17 cellular contexts compared by ENCODE assay signal in genomic region chr1:86845514-86845913, GRCh38.
"Had no signal": no experiment of that assay in that cellular context is flagged by ENCODE, and none has a peak within 500 bp of the region (broad histone marks: within the 10 kb centered on the region; RNA-seq: fewer than 3 reads in every experiment).

No MANE protein-coding gene starts in this region.

- H3K4me3 ChIP-seq: dorsolateral prefrontal cortex, gastrocnemius medialis, heart right ventricle, mucosa of descending colon, suprapubic skin, thyroid gland, upper lobe of left lung, uterus had no signal

- H3K4me1 ChIP-seq: gastrocnemius medialis, suprapubic skin, thyroid gland, upper lobe of left lung, uterus had no signal

- DNase-seq: cortex of kidney; dorsolateral prefrontal cortex; effector CD8-positive, alpha-beta T cell; gastrocnemius medialis; heart right ventricle; hypothalamus; mucosa of descending colon; naive thymus-derived CD8-positive, alpha-beta T cell; right cardiac atrium; stimulated activated CD4-positive, alpha-beta T cell treated with anti-CD3 and anti-CD28 coated beads, Interleukin-4, amount 100 ng/mL, for 1 hour; stimulated activated CD8-positive, alpha-beta memory T cell treated with anti-CD3 and anti-CD28 coated beads, Interleukin-4, amount 100 ng/mL, for 48 hours; stimulated activated naive CD8-positive, alpha-beta T cell treated with anti-CD3 and anti-CD28 coated beads, Interleukin-15, Interleukin-2, amounts not matched to agents 100 U/mL and 50 U/mL, for 24 hours; thyroid gland; upper lobe of left lung; uterus had no signal

- H3K27me3 ChIP-seq: dorsolateral prefrontal cortex, gastrocnemius medialis, heart right ventricle, neutrophil, suprapubic skin, thyroid gland, upper lobe of left lung, uterus had no signal

- ATAC-seq: gastrocnemius medialis; mucosa of descending colon; naive thymus-derived CD8-positive, alpha-beta T cell had no signal

- H3K9me3 ChIP-seq: gastrocnemius medialis, heart right ventricle, mucosa of descending colon, neutrophil, suprapubic skin, thyroid gland, upper lobe of left lung, uterus had no signal

- H3K36me3 ChIP-seq: gastrocnemius medialis, heart right ventricle, neutrophil, suprapubic skin, thyroid gland, upper lobe of left lung, uterus had no signal

- H3K27ac ChIP-seq: dorsolateral prefrontal cortex, gastrocnemius medialis, heart right ventricle, neutrophil, suprapubic skin, thyroid gland, upper lobe of left lung, uterus had no signal
